In genomic region chr10:21747809-21748208, GRCh38 we compare ENCODE assay signal across 1 cellular context.
TF ChIP-seq lines count a peak whose summit lies in the region.

No MANE protein-coding gene starts in this region.

TF ChIP-seq in GM23338, 12 proteins besides CTCF, POLR2A, EP300 and RAD21 (continued from another document):
- no peak for TF ChIP-seq ZNF462 (CRISPR knock-in tag; IDR thresholded peaks at IDR 0.05)
